In genomic region chr9:132030626-132031325, GRCh38 we compare ENCODE assay signal across 24 cellular contexts. TPM values are rescaled to one million over a fixed set of nuclear protein-coding genes. Genes with fewer than 3 reads are reported as not detected.
DNase-seq lines count a peak whose midpoint lies in the region; ATAC-seq and TF ChIP-seq lines count a peak whose summit lies in the region.
"Had no signal": no experiment of that assay in that cellular context is flagged by ENCODE, and none has a peak within 500 bp of the region (broad histone marks: within the 10 kb centered on the region; RNA-seq: fewer than 3 reads in every experiment).

No MANE protein-coding gene starts in this region.

- CTCF ChIA-PET in activated CD4-positive, alpha-beta T cell treated with anti-CD3 and anti-CD28 coated beads for 36 hours (lab: Charles Lee), result no interaction called here

- no peak overlapping the region for H3K4me3 Mint-ChIP-seq in activated CD4-positive, alpha-beta T cell treated with anti-CD3 and anti-CD28 coated beads for 36 hours
- H3K4me3 Mint-ChIP-seq: CD8-positive, alpha-beta T cell had no signal

- no peaks in the 10 kb centered on the region for H3K9me3 Mint-ChIP-seq in activated CD4-positive, alpha-beta T cell treated with anti-CD3 and anti-CD28 coated beads for 36 hours (ENCODE audit: low read depth)
- H3K9me3 Mint-ChIP-seq: CD8-positive, alpha-beta T cell had no signal

- H3K27ac Mint-ChIP-seq in activated CD4-positive, alpha-beta T cell treated with anti-CD3 and anti-CD28 coated beads for 36 hours, result no peak overlapping the region
- H3K27ac Mint-ChIP-seq: CD8-positive, alpha-beta T cell had no signal

- H3K27ac ChIP-seq in WERI-Rb-1, result peak overlapping the region; percentile 88
- H3K27ac ChIP-seq: BLaER1 treated with 17β-estradiol and CSF1 and Interleukin-3, amounts not matched to agents 10 nM and 100 nM; GM23248; HL-60; Peyer's patch; SJSA1 had no signal

- H3K36me3 Mint-ChIP-seq in activated CD4-positive, alpha-beta T cell treated with anti-CD3 and anti-CD28 coated beads for 36 hours (ENCODE audit: low read depth), result no peaks in the 10 kb centered on the region

- ATAC-seq in activated CD4-positive, alpha-beta T cell treated with anti-CD3 and anti-CD28 coated beads for 36 hours, result peak; percentile 55
- ATAC-seq: CD8-positive, alpha-beta T cell; HepG2; K562 had no signal

- POLR2A ChIA-PET in activated CD4-positive, alpha-beta T cell treated with anti-CD3 and anti-CD28 coated beads for 36 hours (lab: Charles Lee), result no interaction called here

- peaks cover 36% of the 10 kb centered on the region for H3K4me1 Mint-ChIP-seq in activated CD4-positive, alpha-beta T cell treated with anti-CD3 and anti-CD28 coated beads for 36 hours

- intact Hi-C loops in activated CD4-positive, alpha-beta T cell treated with anti-CD3 and anti-CD28 coated beads for 36 hours (cut with DNase I, micrococcal nuclease), result no loop called here

- no peak for DNase-seq in activated CD4-positive, alpha-beta T cell treated with anti-CD3 and anti-CD28 coated beads for 36 hours
- DNase-seq in activated CD4-positive, alpha-beta T cell treated with anti-CD3 and anti-CD28 coated beads for 1 hour, result no peak
- DNase-seq in NCI-H524 (lab: John Stamatoyannopoulos, UW), result peak; percentile 64 to 91
- DNase-seq in WERI-Rb-1, result peak; percentile 87
- no peak for DNase-seq in RKO (ENCODE audit: low spot score)
- no peak for DNase-seq in KG1 (lab: John Stamatoyannopoulos, UW)
- no peak for DNase-seq in NCI-H2227 treated with DMSO at 0.1 percent for 48 hours (lab: John Stamatoyannopoulos, UW)
- DNase-seq: 8988T; CD8-positive, alpha-beta T cell; DMS53; EL; GM23248; NCI-H1092 treated with DMSO at 0.1 percent for 48 hours; NCI-H1436 treated with DMSO at 0.1 percent for 48 hours; NCI-H2029 treated with DMSO at 0.1 percent for 48 hours; NCI-H446; NCI-H774; Peyer's patch had no signal

- H3K27me3 Mint-ChIP-seq in activated CD4-positive, alpha-beta T cell treated with anti-CD3 and anti-CD28 coated beads for 36 hours, result no peaks in the 10 kb centered on the region

- H3K27me3 ChIP-seq in WERI-Rb-1 (ENCODE audit: insufficient read depth, low read depth, severe bottlenecking), result no peaks in the 10 kb centered on the region
- H3K27me3 ChIP-seq: BLaER1 treated with 17β-estradiol and CSF1 and Interleukin-3, amounts not matched to agents 10 nM and 100 nM; Peyer's patch; SJSA1 had no signal

- no peaks in the 10 kb centered on the region for H3K36me3 ChIP-seq in WERI-Rb-1
- H3K36me3 ChIP-seq: HAP-1, Peyer's patch, SJSA1 had no signal

- H3K9me3 ChIP-seq in WERI-Rb-1 (ENCODE audit: severe bottlenecking), result no peaks in the 10 kb centered on the region
- H3K9me3 ChIP-seq: HAP-1, Peyer's patch, SJSA1 had no signal

- no peak; the same call in 1 of the 2 replicates for TF ChIP-seq CTCF in WERI-Rb-1 (IDR thresholded peaks at IDR 0.05; ENCODE audit: low read depth, low read length)

- no peak overlapping the region for H3K4me3 ChIP-seq in WERI-Rb-1 (ENCODE audit: low read depth, low read length)
- H3K4me3 ChIP-seq: BLaER1 treated with 17β-estradiol and CSF1 and Interleukin-3, amounts not matched to agents 10 nM and 100 nM; GM23248; HAP-1; K562; Peyer's patch; SJSA1 had no signal

RNA-seq across cellular contexts. Expression of gene MED27, which starts 48.9 kb away (rescaled TPM):
- total RNA-seq in activated CD4-positive, alpha-beta T cell treated with anti-CD3 and anti-CD28 coated beads for 36 hours, result 10 to 100 TPM; 29.1 to 32.5 TPM

Comparison
In these comparisons a context has a peak if more than half of its experiments do, and no peak if none do; other contexts are left out.
1. DNase-seq: peak in NCI-H524 (2 of 2) and WERI-Rb-1 (single experiment); none in activated CD4-positive, alpha-beta T cell treated with anti-CD3 and anti-CD28 coated beads for 36 hours (single experiment), activated CD4-positive, alpha-beta T cell treated with anti-CD3 and anti-CD28 coated beads for 1 hour (single experiment), RKO (single experiment), KG1 (single experiment) and NCI-H2227 treated with DMSO at 0.1 percent for 48 hours (single experiment).